2 cellular contexts compared by ENCODE assay signal in genomic region chr9:135774239-135774747, GRCh38.
TF ChIP-seq lines count a peak whose summit lies in the region.

No MANE protein-coding gene starts in this region.

TF ChIP-seq in A549, 52 proteins besides CTCF, POLR2A, EP300 and RAD21:
- TF ChIP-seq ATOH8 (CRISPR knock-in tag; IDR thresholded peaks at IDR 0.05; ENCODE audit: low read depth) (no peak), CBX8 (IDR thresholded peaks at IDR 0.05) (no peak), KDM1A (IDR thresholded peaks at IDR 0.05; ENCODE audit: low read depth) (no peak), MAZ (IDR thresholded peaks at IDR 0.05; ENCODE audit: borderline replicate concordance, low read depth, low read length) (no peak), SMC3 (IDR thresholded peaks at IDR 0.05) (no peak), GATA3 (IDR thresholded peaks at IDR 0.05; ENCODE audit: borderline replicate concordance) (no peak), BCL3 (IDR thresholded peaks at IDR 0.05) (no peak), RFX5 (IDR thresholded peaks at IDR 0.05) (no peak)
- TF ChIP-seq, protein P1, sequence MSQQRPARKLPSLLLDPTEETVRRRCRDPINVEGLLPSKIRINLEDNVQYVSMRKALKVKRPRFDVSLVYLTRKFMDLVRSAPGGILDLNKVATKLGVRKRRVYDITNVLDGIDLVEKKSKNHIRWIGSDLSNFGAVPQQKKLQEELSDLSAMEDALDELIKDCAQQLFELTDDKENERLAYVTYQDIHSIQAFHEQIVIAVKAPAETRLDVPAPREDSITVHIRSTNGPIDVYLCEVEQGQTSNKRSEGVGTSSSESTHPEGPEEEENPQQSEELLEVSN (IDR thresholded peaks at IDR 0.05; ENCODE audit: borderline replicate concordance, low read depth): no peak
- TF ChIP-seq, protein P2, sequence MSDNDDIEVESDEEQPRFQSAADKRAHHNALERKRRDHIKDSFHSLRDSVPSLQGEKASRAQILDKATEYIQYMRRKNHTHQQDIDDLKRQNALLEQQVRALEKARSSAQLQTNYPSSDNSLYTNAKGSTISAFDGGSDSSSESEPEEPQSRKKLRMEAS (IDR thresholded peaks at IDR 0.05): no peak

TF ChIP-seq in H1, 55 proteins besides CTCF, POLR2A, EP300 and RAD21:
- TF ChIP-seq TAF7 (optimal IDR thresholded peaks at IDR 0.05; ENCODE audit: borderline replicate concordance, low read depth, low read length) (no peak), KDM1A (IDR thresholded peaks at IDR 0.05; ENCODE audit: borderline replicate concordance, low read length) (no peak), BCL11A (IDR thresholded peaks at IDR 0.05; ENCODE audit: low read depth in 2 of 2, low read length in 2 of 2) (no peak), KDM4A (IDR thresholded peaks at IDR 0.05; ENCODE audit: low read depth, low read length, severe bottlenecking) (no peak), CREB1 (IDR thresholded peaks at IDR 0.05) (no peak), SIRT6 (IDR thresholded peaks at IDR 0.05; ENCODE audit: low read length) (no peak), RNF2 (IDR thresholded peaks at IDR 0.05; ENCODE audit: borderline replicate concordance, low read depth, low read length, missing control alignments, poor library complexity, severe bottlenecking) (no peak), CBX8 (IDR thresholded peaks at IDR 0.05; ENCODE audit: borderline replicate concordance, low read depth, low read length) (no peak), PHF8 (conservative IDR thresholded peaks at IDR 0.05; ENCODE audit: low read depth, low read length) (no peak), CTBP2 (IDR thresholded peaks at IDR 0.05; ENCODE audit: borderline replicate concordance, insufficient read depth, insufficient read length, low read length) (no peak), SP4 (IDR thresholded peaks at IDR 0.05; ENCODE audit: low read length) (no peak), ATF3 (IDR thresholded peaks at IDR 0.05; ENCODE audit: insufficient read depth, low read depth, low read length) (no peak)
